ENCODE assay signal across 22 cellular contexts in the genomic region with DNA sequence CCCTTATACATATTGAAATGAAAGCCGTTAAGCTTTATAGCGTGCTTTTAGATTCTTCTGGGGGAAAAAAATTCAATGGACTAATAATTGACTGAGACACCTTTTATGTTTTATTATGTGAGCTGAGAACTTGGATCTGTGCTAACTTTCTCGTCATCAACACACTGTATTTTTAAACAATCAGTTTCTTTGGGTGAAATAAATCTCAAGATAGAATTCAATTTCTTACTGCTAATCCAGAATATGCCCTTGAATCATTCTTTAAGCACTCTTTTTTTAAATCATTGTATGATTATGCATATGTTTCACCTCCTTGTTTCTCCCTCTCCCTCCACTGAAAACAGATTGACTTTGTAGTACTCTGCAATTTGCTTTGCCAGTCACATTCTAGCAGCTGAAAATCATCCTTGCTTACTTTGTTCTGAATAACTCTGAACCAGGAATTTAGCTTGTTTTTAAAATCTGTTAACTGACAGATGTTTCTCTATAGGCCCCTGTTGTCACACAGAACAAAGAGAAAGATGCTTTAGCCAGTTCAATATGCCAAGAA.
DNase-seq lines count a peak whose midpoint lies in the region; ATAC-seq and TF ChIP-seq lines count a peak whose summit lies in the region.
"Had no signal": no experiment of that assay in that cellular context is flagged by ENCODE, and none has a peak within 500 bp of the region (broad histone marks: within the 10 kb centered on the region; RNA-seq: fewer than 3 reads in every experiment).

No MANE protein-coding gene starts in this region.

- H3K27me3 Mint-ChIP-seq in nephron (ENCODE audit: low read depth), result no peaks in the 10 kb centered on the region
- H3K27me3 Mint-ChIP-seq: CD4-positive, alpha-beta memory T cell had no signal

- H3K36me3 ChIP-seq in HAP-1 (replicated peaks) (no peaks in the 10 kb centered on the region), gastroesophageal sphincter (no peaks in the 10 kb centered on the region)
- H3K36me3 ChIP-seq: MG63, SJCRH30 had no signal

- in situ Hi-C loops in HAP-1 (cut with MboI; ENCODE audit: low sequenced_read_pairs), result no loop called here

- no peak for ATAC-seq in gastroesophageal sphincter
- ATAC-seq in GM19452 (IDR thresholded peaks at IDR 0.05; ENCODE audit: unreplicated experiment), result no peak
- ATAC-seq: SK-N-SH treated with all-trans-retinoic acid at 6 μM for 48 hours had no signal

- H3K4me1 Mint-ChIP-seq in nephron, result peaks cover 12% of the 10 kb centered on the region
- H3K4me1 Mint-ChIP-seq: CD4-positive, alpha-beta memory T cell had no signal

- no peak for TF ChIP-seq EP300 in gastroesophageal sphincter (IDR thresholded peaks at IDR 0.05)

- WGBS in gastroesophageal sphincter (ENCODE audit: low coverage in 1 of 2), 2 donors, result 57 to 63% methylated on average over 3 of the region's 3 CpGs

- no peak overlapping the region for H3K4me3 Mint-ChIP-seq in nephron
- H3K4me3 Mint-ChIP-seq: CD4-positive, alpha-beta memory T cell had no signal

- H3K4me3 ChIP-seq in HAP-1, result no peak overlapping the region
- H3K4me3 ChIP-seq in gastroesophageal sphincter, result no peak overlapping the region
- H3K4me3 ChIP-seq: MG63, SJCRH30 had no signal

- peak overlapping the region; percentile 10 to 46 (median 31) for H3K27ac Mint-ChIP-seq in nephron
- H3K27ac Mint-ChIP-seq: CD4-positive, alpha-beta memory T cell had no signal

- H3K4me1 ChIP-seq in HAP-1 (peaks cover 71% of the 10 kb centered on the region), gastroesophageal sphincter (peaks cover 0 to 35% (median 0%) of the 10 kb centered on the region in 3 donors)
- H3K4me1 ChIP-seq: SJCRH30 had no signal

- H3K9me3 ChIP-seq in HAP-1, result no peaks in the 10 kb centered on the region
- H3K9me3 ChIP-seq in gastroesophageal sphincter, result no peaks in the 10 kb centered on the region
- H3K9me3 ChIP-seq: MG63, SJCRH30 had no signal

- peaks cover 9% of the 10 kb centered on the region for H3K36me3 Mint-ChIP-seq in nephron (ENCODE audit: low read depth)
- H3K36me3 Mint-ChIP-seq: CD4-positive, alpha-beta memory T cell had no signal

- H3K27ac ChIP-seq in gastroesophageal sphincter, result no peak overlapping the region
- H3K27ac ChIP-seq: SJCRH30 had no signal

- peak; percentile 36 to 97 for DNase-seq in HAP-1 (ENCODE audit: low spot score in 2 of 2)
- peak; percentile 43 for DNase-seq in NCI-H69 (lab: John Stamatoyannopoulos, UW)
- DNase-seq in pons (ENCODE audit: low spot score), result peak; percentile 47
- no peak for DNase-seq in retina
- DNase-seq: C1 segment of cervical spinal cord; CD4-positive, alpha-beta memory T cell; COR-L47; DMS53; H7; IMR-90; KG1; MG63; NCI-H1105 treated with DMSO at 0.1 percent for 48 hours; NCI-H2029 treated with DMSO at 0.1 percent for 48 hours; NCI-H226; NCI-H510A treated with DMSO at 0.1 percent for 48 hours; NCI-H748 treated with DMSO at 0.1 percent for 48 hours; SJCRH30 had no signal

- H3K27me3 ChIP-seq in HAP-1 (ENCODE audit: low read depth) (no peaks in the 10 kb centered on the region), gastroesophageal sphincter (no peaks in the 10 kb centered on the region)
- H3K27me3 ChIP-seq: MG63 had no signal

- H3K9me3 Mint-ChIP-seq in nephron, result peaks cover 2% of the 10 kb centered on the region

- TF ChIP-seq CTCF in nephron (IDR thresholded peaks at IDR 0.05; ENCODE audit: unreplicated experiment in 3 of 3), result no peak
- TF ChIP-seq CTCF in gastroesophageal sphincter (IDR thresholded peaks at IDR 0.05), result no peak

- no peak for TF ChIP-seq POLR2A in gastroesophageal sphincter (IDR thresholded peaks at IDR 0.05)
